9 cellular contexts compared by ENCODE assay signal in genomic region chr10:102347236-102347828, GRCh38. TPM values are rescaled to one million over a fixed set of nuclear protein-coding genes. Genes with fewer than 3 reads are reported as not detected.
DNase-seq lines count a peak whose midpoint lies in the region; ATAC-seq and TF ChIP-seq lines count a peak whose summit lies in the region.
"Had no signal": no experiment of that assay in that cellular context is flagged by ENCODE, and none has a peak within 500 bp of the region (broad histone marks: within the 10 kb centered on the region; RNA-seq: fewer than 3 reads in every experiment).

No MANE protein-coding gene starts in this region.

- ATAC-seq in T-helper 17 cell (no peak), HG03025 (IDR thresholded peaks at IDR 0.05; ENCODE audit: low FRiP score, unreplicated experiment) (no peak), HG02970 (IDR thresholded peaks at IDR 0.05; ENCODE audit: low FRiP score, unreplicated experiment) (no peak), HG03565 (IDR thresholded peaks at IDR 0.05; ENCODE audit: unreplicated experiment) (no peak)

- no peaks in the 10 kb centered on the region for H3K27me3 Mint-ChIP-seq in T-helper 17 cell
- H3K27me3 Mint-ChIP-seq: naive B cell had no signal

- peak; percentile 55 for TF ChIP-seq CTCF in foreskin fibroblast (IDR thresholded peaks at IDR 0.05; ENCODE audit: low read depth, low read length)

- H3K27ac Mint-ChIP-seq in T-helper 17 cell: peak overlapping the region; percentile 8

- no peaks in the 10 kb centered on the region for H3K36me3 Mint-ChIP-seq in T-helper 17 cell (ENCODE audit: low read depth)

- DNase-seq in DMS153 (lab: John Stamatoyannopoulos, UW) (peak; percentile 25), HT1080 (ENCODE audit: low read depth) (peak; percentile 76), T-helper 17 cell (no peak), foreskin fibroblast (peak; percentile 40 to 77), retina (peak; percentile 58)
- DNase-seq: naive B cell had no signal

- H3K4me3 ChIP-seq in foreskin fibroblast (ENCODE audit: low read depth in 1 of 2, low read length in 2 of 2): no peak overlapping the region

- peaks cover 2% of the 10 kb centered on the region for H3K4me1 Mint-ChIP-seq in T-helper 17 cell
- H3K4me1 Mint-ChIP-seq: naive B cell had no signal

- H3K9me3 ChIP-seq in T-helper 17 cell (ENCODE audit: control insufficient read depth, low read length, poor library complexity, severe bottlenecking): no peaks in the 10 kb centered on the region

- no peak overlapping the region for H3K4me3 Mint-ChIP-seq in T-helper 17 cell
- H3K4me3 Mint-ChIP-seq: naive B cell had no signal

RNA-seq across cellular contexts. Expression of gene NFKB2, which starts 48.2 kb away (rescaled TPM):
- total RNA-seq in HT1080 (2014; rRNA removed; shearing (Covaris generic)): 17.3 and 18.5 TPM in 2 replicates
- 17.7 and 20.6 TPM in 2 replicates for polyA plus RNA-seq in HT1080 (2015; cell fraction: cytosol; rRNA removed)
- 71.8 and 75.9 TPM in 2 replicates for polyA plus RNA-seq in HT1080 (2015; cell fraction: nucleus; rRNA removed)
- total RNA-seq in T-helper 17 cell: 100 to 1,000 TPM; 364 to 390 TPM

Comparison
In these comparisons a context has a peak if more than half of its experiments do, and no peak if none do; other contexts are left out.
1. DNase-seq: peak in DMS153 (single experiment), HT1080 (single experiment), foreskin fibroblast (2 of 2) and retina (single experiment); none in T-helper 17 cell (0 of 3).
2. RNA of gene NFKB2, which starts 48.2 kb away (total RNA-seq): 364 to 390 TPM in T-helper 17 cell; 17.3 to 18.5 TPM in HT1080; every median in the first group is over 10 times any median in the second.